Comparison of ENCODE assay signal across 29 cellular contexts in the genomic region with DNA sequence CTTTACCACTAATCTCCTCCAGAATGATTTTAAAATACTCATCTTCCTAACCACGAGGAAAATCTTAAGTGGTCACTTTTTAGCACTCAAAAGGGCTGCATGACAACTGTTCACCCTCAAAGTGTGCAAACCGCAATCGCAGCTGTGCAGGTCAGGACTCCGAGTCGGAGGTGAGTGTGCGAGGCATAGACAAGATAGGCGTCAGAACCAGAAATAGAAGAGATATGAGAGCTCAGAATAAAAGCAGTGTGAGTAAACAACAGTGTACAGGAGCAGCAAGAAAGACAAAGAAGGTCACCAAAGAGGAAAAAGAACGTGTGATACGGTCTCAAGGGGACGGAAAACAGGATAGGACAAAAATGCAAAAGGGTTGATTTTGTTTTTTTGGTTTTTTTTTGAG. TPM values are rescaled to one million over a fixed set of nuclear protein-coding genes. Genes with fewer than 3 reads are reported as not detected.
"Had no signal": no experiment of that assay in that cellular context is flagged by ENCODE, and none has a peak within 500 bp of the region (broad histone marks: within the 10 kb centered on the region; RNA-seq: fewer than 3 reads in every experiment).

No MANE protein-coding gene starts in this region.

- ATAC-seq: esophagus mucosa; foreskin keratinocyte; gastroesophageal sphincter; mucosa of descending colon; naive thymus-derived CD8-positive, alpha-beta T cell; sciatic nerve; stimulated activated memory B cell treated with anti-CD40 and anti-IgM and Interleukin-4, amounts not matched to agents 10 μg/mL and 1 μg/mL and 100 μg/mL, for 72 hours; stimulated activated naive CD8-positive, alpha-beta T cell treated with anti-CD3 and anti-CD28 coated beads, Interleukin-15, Interleukin-2, amounts not matched to agents 100 U/mL and 50 U/mL, for 24 hours had no signal

- H3K27me3 ChIP-seq: dorsolateral prefrontal cortex, foreskin keratinocyte, gastroesophageal sphincter, ovary, testis, tibial artery had no signal

- H3K4me1 Mint-ChIP-seq: immature natural killer cell; mesothelial cell of epicardium; naive thymus-derived CD8-positive, alpha-beta T cell; stimulated activated memory B cell treated with anti-CD40 and anti-IgM and Interleukin-4, amounts not matched to agents 10 μg/mL and 1 μg/mL and 100 μg/mL, for 72 hours had no signal

- DNase-seq: central memory CD4-positive, alpha-beta T cell; dorsolateral prefrontal cortex; effector CD4-positive, alpha-beta T cell; foreskin keratinocyte; hypothalamus; immature natural killer cell; islet precursor cell; kidney glomerular epithelial cell; mesenchymal stem cell; mucosa of descending colon; naive thymus-derived CD8-positive, alpha-beta T cell; nephron progenitor cell; nucleus accumbens; ovary; retina; stimulated activated CD4-positive, alpha-beta T cell treated with anti-CD3 and anti-CD28 coated beads, Interleukin-4, amount 100 ng/mL, for 4 hours; stimulated activated naive CD8-positive, alpha-beta T cell treated with anti-CD3 and anti-CD28 coated beads, Interleukin-15, Interleukin-2, amounts not matched to agents 100 U/mL and 50 U/mL, for 24 hours; substantia nigra; testis; tibial artery had no signal

- H3K36me3 Mint-ChIP-seq: immature natural killer cell; naive thymus-derived CD8-positive, alpha-beta T cell had no signal

- H3K27ac ChIP-seq: dorsolateral prefrontal cortex, epithelial cell of prostate, foreskin keratinocyte, gastroesophageal sphincter, ovary, testis, tibial artery had no signal

- H3K4me1 ChIP-seq: foreskin keratinocyte, gastroesophageal sphincter, testis, tibial artery had no signal

- H3K27me3 Mint-ChIP-seq: stimulated activated memory B cell treated with anti-CD40 and anti-IgM and Interleukin-4, amounts not matched to agents 10 μg/mL and 1 μg/mL and 100 μg/mL, for 72 hours had no signal

- H3K9me3 Mint-ChIP-seq: immature natural killer cell; naive thymus-derived CD8-positive, alpha-beta T cell; nephron progenitor cell; stimulated activated memory B cell treated with anti-CD40 and anti-IgM and Interleukin-4, amounts not matched to agents 10 μg/mL and 1 μg/mL and 100 μg/mL, for 72 hours; type B pancreatic cell had no signal

- H3K4me3 ChIP-seq: dorsolateral prefrontal cortex, gastroesophageal sphincter, mucosa of descending colon, ovary, testis, tibial artery had no signal

- H3K9me3 ChIP-seq: gastroesophageal sphincter, mucosa of descending colon, ovary, testis, tibial artery had no signal

- H3K36me3 ChIP-seq: ovary had no signal

- H3K4me3 Mint-ChIP-seq: immature natural killer cell; mesothelial cell of epicardium; naive thymus-derived CD8-positive, alpha-beta T cell; nephron progenitor cell; stimulated activated memory B cell treated with anti-CD40 and anti-IgM and Interleukin-4, amounts not matched to agents 10 μg/mL and 1 μg/mL and 100 μg/mL, for 72 hours; type B pancreatic cell had no signal

- H3K27ac Mint-ChIP-seq: immature natural killer cell; mesothelial cell of epicardium; naive thymus-derived CD8-positive, alpha-beta T cell; nephron progenitor cell; stimulated activated memory B cell treated with anti-CD40 and anti-IgM and Interleukin-4, amounts not matched to agents 10 μg/mL and 1 μg/mL and 100 μg/mL, for 72 hours; type B pancreatic cell had no signal

RNA-seq across cellular contexts. Expression of gene ENO4, which starts 17.5 kb away (rescaled TPM):
- total RNA-seq: esophagus mucosa; lung microvascular endothelial cell; naive thymus-derived CD8-positive, alpha-beta T cell; skeletal muscle tissue had no signal
- polyA plus RNA-seq: immature natural killer cell; naive thymus-derived CD8-positive, alpha-beta T cell had no signal
